In the genomic region with DNA sequence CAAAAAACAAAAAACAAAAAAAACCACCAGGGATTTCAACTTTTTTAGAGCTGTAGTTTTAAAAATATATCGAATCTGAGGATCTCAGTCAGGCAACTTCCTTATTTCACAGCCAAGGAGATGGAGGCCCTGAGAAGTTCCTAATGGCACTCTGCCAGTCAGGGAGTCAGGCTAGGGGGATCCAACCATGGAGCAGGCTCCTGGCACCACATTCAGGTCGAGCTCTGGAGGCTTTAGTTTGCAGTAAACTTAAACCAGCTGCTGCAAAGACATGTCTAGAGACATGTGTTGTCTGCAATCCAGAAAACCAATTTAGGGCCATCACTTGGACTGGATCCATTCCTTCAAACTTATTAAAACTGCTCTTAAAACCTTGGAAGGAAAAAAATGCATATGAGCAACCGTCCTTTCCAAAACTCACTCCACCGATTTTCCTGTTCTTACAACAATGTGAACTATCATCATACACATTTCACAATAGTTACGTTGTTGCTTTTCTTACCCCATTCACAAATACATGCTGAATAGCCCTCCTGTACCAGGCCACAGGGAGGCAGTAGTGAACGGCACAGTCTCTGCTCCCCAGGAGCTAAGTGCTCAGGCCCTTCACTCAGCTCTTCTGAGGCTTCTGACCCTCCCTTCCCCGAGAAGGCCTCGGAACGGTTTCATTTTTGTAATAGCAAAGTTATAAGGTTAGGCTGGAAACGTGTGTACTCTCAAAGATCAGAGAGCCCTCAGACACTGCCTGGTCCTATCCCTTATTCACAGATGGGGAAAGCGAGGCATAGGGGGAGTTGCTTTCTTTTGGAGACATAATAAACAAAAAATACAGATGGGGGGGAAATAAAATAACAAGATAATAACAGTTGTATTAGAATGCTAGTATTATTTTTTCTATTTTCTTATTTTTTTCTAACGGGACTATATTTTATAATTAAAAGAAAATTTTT, we compare ENCODE assay signal across 9 cellular contexts. TPM values are rescaled to one million over a fixed set of nuclear protein-coding genes. Genes with fewer than 3 reads are reported as not detected.
DNase-seq lines count a peak whose midpoint lies in the region; ATAC-seq and TF ChIP-seq lines count a peak whose summit lies in the region.
"Had no signal": no experiment of that assay in that cellular context is flagged by ENCODE, and none has a peak within 500 bp of the region (broad histone marks: within the 10 kb centered on the region; RNA-seq: fewer than 3 reads in every experiment).

No MANE protein-coding gene starts in this region.

- peaks cover 38% of the 10 kb centered on the region for H3K36me3 Mint-ChIP-seq in activated naive CD4-positive, alpha-beta T cell treated with anti-CD3 and anti-CD28 coated beads for 36 hours (ENCODE audit: low read depth)

- CTCF ChIA-PET in activated naive CD4-positive, alpha-beta T cell treated with anti-CD3 and anti-CD28 coated beads for 36 hours (lab: Charles Lee) = interaction anchor here (0.6 to 5.4 kb wide), 19 partner anchors 8 to 294 kb away, joined by 3 to 61 read pairs (median 4); no protein-coding TSS in a partner anchor

- H3K4me3 ChIP-seq in heart right ventricle = no peak overlapping the region
- no peak overlapping the region for H3K4me3 ChIP-seq in skin epidermis

- peak overlapping the region; percentile 90 for H3K27ac Mint-ChIP-seq in activated naive CD4-positive, alpha-beta T cell treated with anti-CD3 and anti-CD28 coated beads for 36 hours
- H3K27ac Mint-ChIP-seq: B cell had no signal

- ATAC-seq in heart right ventricle (peak in 4 of 8 donors; percentile 37 to 79 (median 49)), HG02884 (IDR thresholded peaks at IDR 0.05; ENCODE audit: unreplicated experiment) (no peak)

- peak in 8 of 9 donors; percentile 17 to 61 (median 48) for TF ChIP-seq CTCF in heart right ventricle (IDR thresholded peaks at IDR 0.05)

- H3K27ac ChIP-seq in heart right ventricle (peak overlapping the region in 3 of 10 donors; percentile 30 to 64 (median 42)), skin epidermis (peak overlapping the region in 16 of 21 experiments; percentile 11 to 76 (median 53))

- H3K36me3 ChIP-seq in heart right ventricle = peaks cover 0 to 88% (median 8%) of the 10 kb centered on the region in 9 donors

- H3K4me1 Mint-ChIP-seq in activated naive CD4-positive, alpha-beta T cell treated with anti-CD3 and anti-CD28 coated beads for 36 hours (ENCODE audit: low read depth) = peaks cover 33% of the 10 kb centered on the region
- H3K4me1 Mint-ChIP-seq: B cell had no signal

- no peaks in the 10 kb centered on the region for H3K27me3 Mint-ChIP-seq in activated naive CD4-positive, alpha-beta T cell treated with anti-CD3 and anti-CD28 coated beads for 36 hours (ENCODE audit: low read depth)
- H3K27me3 Mint-ChIP-seq: B cell had no signal

- intact Hi-C loops in activated naive CD4-positive, alpha-beta T cell treated with anti-CD3 and anti-CD28 coated beads for 36 hours (cut with micrococcal nuclease) = loop anchor here (1.0 to 10.0 kb wide), 5 partner anchors 8 to 602 kb away; a partner anchor contains a TSS
- intact Hi-C loops in heart right ventricle (cut with DNase I) = no loop called here

- no peaks in the 10 kb centered on the region for H3K9me3 Mint-ChIP-seq in activated naive CD4-positive, alpha-beta T cell treated with anti-CD3 and anti-CD28 coated beads for 36 hours

- peaks cover 0 to 36% (median 12%) of the 10 kb centered on the region in 9 donors for H3K4me1 ChIP-seq in heart right ventricle

- 55 to 61% methylated on average over 12 of the region's 12 CpGs for WGBS in heart right ventricle, 2 donors

- DNase-seq in DMS53 (lab: John Stamatoyannopoulos, UW) (peak; percentile 18), DMS53 treated with DMSO at 0.1 percent for 48 hours (lab: John Stamatoyannopoulos, UW; ENCODE audit: unreplicated experiment) (no peak), NCI-H526 treated with DMSO at 0.1 percent for 48 hours (lab: John Stamatoyannopoulos, UW) (peak; percentile 1), heart right ventricle (no peak), putamen (ENCODE audit: low spot score) (no peak)
- DNase-seq in activated naive CD4-positive, alpha-beta T cell treated with anti-CD3 and anti-CD28 coated beads for 36 hours = peak; percentile 84

- no peaks in the 10 kb centered on the region for H3K9me3 ChIP-seq in heart right ventricle

- peak overlapping the region; percentile 42 for H3K4me3 Mint-ChIP-seq in activated naive CD4-positive, alpha-beta T cell treated with anti-CD3 and anti-CD28 coated beads for 36 hours
- H3K4me3 Mint-ChIP-seq: B cell had no signal

- H3K27me3 ChIP-seq in heart right ventricle = no peaks in the 10 kb centered on the region

RNA-seq across cellular contexts. Expression of a gene that starts 20.1 kb away (rescaled TPM):
- 10 to 100 TPM; 29.9 to 31.7 TPM for total RNA-seq in activated naive CD4-positive, alpha-beta T cell treated with anti-CD3 and anti-CD28 coated beads for 36 hours
- total RNA-seq in heart right ventricle = 10 to 100 TPM in 4 of 10 donors, 1 to 10 TPM in 6; 5.7 to 13.1 (median 9.5) TPM
- 1 to 10 TPM; 4.6 to 8.2 TPM for polyA plus RNA-seq in heart right ventricle

RNA-seq across cellular contexts. Expression of a gene that starts 50.9 kb away (rescaled TPM):
- total RNA-seq in activated naive CD4-positive, alpha-beta T cell treated with anti-CD3 and anti-CD28 coated beads for 36 hours = 10 to 100 TPM in 1 of 2 experiments, 1 to 10 TPM in 1; 9.1 to 10.2 TPM
- total RNA-seq in heart right ventricle = 10 to 100 TPM in 4 of 10 donors, 1 to 10 TPM in 6; 6.6 to 28.3 (median 7.7) TPM
- 10 to 100 TPM in 1 of 2 donors, 1 to 10 TPM in 1; 8.6 to 11.5 TPM for polyA plus RNA-seq in heart right ventricle

Comparison
In these comparisons a context has a peak if more than half of its experiments do, and no peak if none do; other contexts are left out.
1. DNase-seq: peak in DMS53 (single experiment), NCI-H526 treated with DMSO at 0.1 percent for 48 hours (single experiment) and activated naive CD4-positive, alpha-beta T cell treated with anti-CD3 and anti-CD28 coated beads for 36 hours (single experiment); none in DMS53 treated with DMSO at 0.1 percent for 48 hours (single experiment), heart right ventricle (0 of 2) and putamen (single experiment).